Comparison of ENCODE assay signal across 1 cellular context in genomic region chr17:73798111-73798748, GRCh38.
TF ChIP-seq lines count a peak whose summit lies in the region.

No MANE protein-coding gene starts in this region.

TF ChIP-seq in HepG2, 621 proteins besides CTCF, POLR2A, EP300 and RAD21 (continued from another document and continues in another):
- TF ChIP-seq, protein P1, sequence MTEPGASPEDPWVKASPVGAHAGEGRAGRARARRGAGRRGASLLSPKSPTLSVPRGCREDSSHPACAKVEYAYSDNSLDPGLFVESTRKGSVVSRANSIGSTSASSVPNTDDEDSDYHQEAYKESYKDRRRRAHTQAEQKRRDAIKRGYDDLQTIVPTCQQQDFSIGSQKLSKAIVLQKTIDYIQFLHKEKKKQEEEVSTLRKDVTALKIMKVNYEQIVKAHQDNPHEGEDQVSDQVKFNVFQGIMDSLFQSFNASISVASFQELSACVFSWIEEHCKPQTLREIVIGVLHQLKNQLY (CRISPR knock-in tag; IDR thresholded peaks at IDR 0.05): peak; percentile 71; the same call in 1 of the 2 replicates
- TF ChIP-seq, protein P2, sequence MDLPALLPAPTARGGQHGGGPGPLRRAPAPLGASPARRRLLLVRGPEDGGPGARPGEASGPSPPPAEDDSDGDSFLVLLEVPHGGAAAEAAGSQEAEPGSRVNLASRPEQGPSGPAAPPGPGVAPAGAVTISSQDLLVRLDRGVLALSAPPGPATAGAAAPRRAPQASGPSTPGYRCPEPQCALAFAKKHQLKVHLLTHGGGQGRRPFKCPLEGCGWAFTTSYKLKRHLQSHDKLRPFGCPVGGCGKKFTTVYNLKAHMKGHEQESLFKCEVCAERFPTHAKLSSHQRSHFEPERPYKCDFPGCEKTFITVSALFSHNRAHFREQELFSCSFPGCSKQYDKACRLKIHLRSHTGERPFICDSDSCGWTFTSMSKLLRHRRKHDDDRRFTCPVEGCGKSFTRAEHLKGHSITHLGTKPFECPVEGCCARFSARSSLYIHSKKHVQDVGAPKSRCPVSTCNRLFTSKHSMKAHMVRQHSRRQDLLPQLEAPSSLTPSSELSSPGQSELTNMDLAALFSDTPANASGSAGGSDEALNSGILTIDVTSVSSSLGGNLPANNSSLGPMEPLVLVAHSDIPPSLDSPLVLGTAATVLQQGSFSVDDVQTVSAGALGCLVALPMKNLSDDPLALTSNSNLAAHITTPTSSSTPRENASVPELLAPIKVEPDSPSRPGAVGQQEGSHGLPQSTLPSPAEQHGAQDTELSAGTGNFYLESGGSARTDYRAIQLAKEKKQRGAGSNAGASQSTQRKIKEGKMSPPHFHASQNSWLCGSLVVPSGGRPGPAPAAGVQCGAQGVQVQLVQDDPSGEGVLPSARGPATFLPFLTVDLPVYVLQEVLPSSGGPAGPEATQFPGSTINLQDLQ (CRISPR knock-in tag; IDR thresholded peaks at IDR 0.05): no peak
- TF ChIP-seq MXI1 (IDR thresholded peaks at IDR 0.05; ENCODE audit: borderline replicate concordance, low read depth, low read length) (peak; percentile 71; the same call in 1 of the 3 replicates), ZNF564 (CRISPR knock-in tag; IDR thresholded peaks at IDR 0.05) (peak; percentile 86; the same call in 1 of the 2 replicates), ZBTB33 (CRISPR knock-in tag; IDR thresholded peaks at IDR 0.05) (peak; percentile 9; the same call in 1 of the 2 replicates), SMARCE1 (IDR thresholded peaks at IDR 0.05; ENCODE audit: borderline replicate concordance) (peak; percentile 66; the same call in 1 of the 2 replicates), PRDM10 (CRISPR knock-in tag; IDR thresholded peaks at IDR 0.05; ENCODE audit: low read depth) (peak; percentile 96), ZNF556 (CRISPR knock-in tag; IDR thresholded peaks at IDR 0.05; ENCODE audit: borderline replicate concordance) (no peak), ELF4 (CRISPR knock-in tag; IDR thresholded peaks at IDR 0.05; ENCODE audit: borderline replicate concordance) (peak; percentile 56; the same call in 1 of the 2 replicates), ZNF292 (CRISPR knock-in tag; IDR thresholded peaks at IDR 0.05; ENCODE audit: borderline replicate concordance, low read depth) (peak; percentile 78; the same call in 1 of the 2 replicates), SP5 (CRISPR knock-in tag; IDR thresholded peaks at IDR 0.05; ENCODE audit: borderline replicate concordance, low read depth) (no peak; the same call in 1 of the 2 replicates), IKZF1 (IDR thresholded peaks at IDR 0.05) (no peak), RFX1 (IDR thresholded peaks at IDR 0.05) (no peak), GPN1 (CRISPR knock-in tag; IDR thresholded peaks at IDR 0.05; ENCODE audit: borderline replicate concordance) (no peak), TEAD2 (CRISPR knock-in tag; IDR thresholded peaks at IDR 0.05) (no peak), MAFG (CRISPR knock-in tag; IDR thresholded peaks at IDR 0.05) (peak; percentile 96), YEATS2 (CRISPR knock-in tag; IDR thresholded peaks at IDR 0.05; ENCODE audit: borderline replicate concordance) (peak; percentile 69; the same call in 1 of the 2 replicates), ZNF446 (CRISPR knock-in tag; IDR thresholded peaks at IDR 0.05) (no peak), NR2F2 (IDR thresholded peaks at IDR 0.05; ENCODE audit: borderline replicate concordance, low read depth) (peak; percentile 67), ELF1 (CRISPR knock-in tag; IDR thresholded peaks at IDR 0.05) (no peak; the same call in 1 of the 2 replicates), ZNF713 (CRISPR knock-in tag; IDR thresholded peaks at IDR 0.05) (no peak), MAFF (IDR thresholded peaks at IDR 0.05; ENCODE audit: low read depth, low read length) (peak; percentile 94), SMAD9 (CRISPR knock-in tag; IDR thresholded peaks at IDR 0.05) (no peak), ZNF775 (CRISPR knock-in tag; IDR thresholded peaks at IDR 0.05; ENCODE audit: borderline replicate concordance) (no peak), NR3C1 (CRISPR knock-in tag; IDR thresholded peaks at IDR 0.05) (no peak), IKZF5 (CRISPR knock-in tag; IDR thresholded peaks at IDR 0.05) (peak; percentile 96), KDM2A (CRISPR knock-in tag; IDR thresholded peaks at IDR 0.05; ENCODE audit: borderline replicate concordance, low read depth) (0 out of 2 replicates have a peak, but pooled peaks have one; percentile 31), JUND (CRISPR knock-in tag; IDR thresholded peaks at IDR 0.05) (peak; percentile 92), ZFP41 (CRISPR knock-in tag; IDR thresholded peaks at IDR 0.05; ENCODE audit: borderline replicate concordance) (no peak), ZNF232 (CRISPR knock-in tag; IDR thresholded peaks at IDR 0.05; ENCODE audit: borderline replicate concordance) (0 out of 2 replicates have a peak, but pooled peaks have one; percentile 21), LCORL (IDR thresholded peaks at IDR 0.05) (peak; percentile 93; the same call in 1 of the 2 replicates), LCORL (CRISPR knock-in tag; IDR thresholded peaks at IDR 0.05) (peak; percentile 97), HOXD1 (CRISPR knock-in tag; IDR thresholded peaks at IDR 0.05) (peak; percentile 91), HMG20B (CRISPR knock-in tag; conservative IDR thresholded peaks at IDR 0.05) (peak; percentile 83), MEIS2 (CRISPR knock-in tag; IDR thresholded peaks at IDR 0.05) (peak; percentile 92), PAF1 (CRISPR knock-in tag; IDR thresholded peaks at IDR 0.05) (no peak)
- TF ChIP-seq, protein P3, sequence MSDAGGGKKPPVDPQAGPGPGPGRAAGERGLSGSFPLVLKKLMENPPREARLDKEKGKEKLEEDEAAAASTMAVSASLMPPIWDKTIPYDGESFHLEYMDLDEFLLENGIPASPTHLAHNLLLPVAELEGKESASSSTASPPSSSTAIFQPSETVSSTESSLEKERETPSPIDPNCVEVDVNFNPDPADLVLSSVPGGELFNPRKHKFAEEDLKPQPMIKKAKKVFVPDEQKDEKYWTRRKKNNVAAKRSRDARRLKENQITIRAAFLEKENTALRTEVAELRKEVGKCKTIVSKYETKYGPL (CRISPR knock-in tag; IDR thresholded peaks at IDR 0.05): no peak
- TF ChIP-seq, protein P4, sequence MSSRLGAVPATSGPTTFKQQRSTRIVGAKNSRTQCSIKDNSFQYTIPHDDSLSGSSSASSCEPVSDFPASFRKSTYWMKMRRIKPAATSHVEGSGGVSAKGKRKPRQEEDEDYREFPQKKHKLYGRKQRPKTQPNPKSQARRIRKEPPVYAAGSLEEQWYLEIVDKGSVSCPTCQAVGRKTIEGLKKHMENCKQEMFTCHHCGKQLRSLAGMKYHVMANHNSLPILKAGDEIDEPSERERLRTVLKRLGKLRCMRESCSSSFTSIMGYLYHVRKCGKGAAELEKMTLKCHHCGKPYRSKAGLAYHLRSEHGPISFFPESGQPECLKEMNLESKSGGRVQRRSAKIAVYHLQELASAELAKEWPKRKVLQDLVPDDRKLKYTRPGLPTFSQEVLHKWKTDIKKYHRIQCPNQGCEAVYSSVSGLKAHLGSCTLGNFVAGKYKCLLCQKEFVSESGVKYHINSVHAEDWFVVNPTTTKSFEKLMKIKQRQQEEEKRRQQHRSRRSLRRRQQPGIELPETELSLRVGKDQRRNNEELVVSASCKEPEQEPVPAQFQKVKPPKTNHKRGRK (CRISPR knock-in tag; IDR thresholded peaks at IDR 0.05): no peak
- TF ChIP-seq, protein P5, sequence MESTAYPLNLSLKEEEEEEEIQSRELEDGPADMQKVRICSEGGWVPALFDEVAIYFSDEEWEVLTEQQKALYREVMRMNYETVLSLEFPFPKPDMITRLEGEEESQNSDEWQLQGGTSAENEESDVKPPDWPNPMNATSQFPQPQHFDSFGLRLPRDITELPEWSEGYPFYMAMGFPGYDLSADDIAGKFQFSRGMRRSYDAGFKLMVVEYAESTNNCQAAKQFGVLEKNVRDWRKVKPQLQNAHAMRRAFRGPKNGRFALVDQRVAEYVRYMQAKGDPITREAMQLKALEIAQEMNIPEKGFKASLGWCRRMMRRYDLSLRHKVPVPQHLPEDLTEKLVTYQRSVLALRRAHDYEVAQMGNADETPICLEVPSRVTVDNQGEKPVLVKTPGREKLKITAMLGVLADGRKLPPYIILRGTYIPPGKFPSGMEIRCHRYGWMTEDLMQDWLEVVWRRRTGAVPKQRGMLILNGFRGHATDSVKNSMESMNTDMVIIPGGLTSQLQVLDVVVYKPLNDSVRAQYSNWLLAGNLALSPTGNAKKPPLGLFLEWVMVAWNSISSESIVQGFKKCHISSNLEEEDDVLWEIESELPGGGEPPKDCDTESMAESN (CRISPR knock-in tag; conservative IDR thresholded peaks at IDR 0.05): peak; percentile 83
- TF ChIP-seq, protein P6, sequence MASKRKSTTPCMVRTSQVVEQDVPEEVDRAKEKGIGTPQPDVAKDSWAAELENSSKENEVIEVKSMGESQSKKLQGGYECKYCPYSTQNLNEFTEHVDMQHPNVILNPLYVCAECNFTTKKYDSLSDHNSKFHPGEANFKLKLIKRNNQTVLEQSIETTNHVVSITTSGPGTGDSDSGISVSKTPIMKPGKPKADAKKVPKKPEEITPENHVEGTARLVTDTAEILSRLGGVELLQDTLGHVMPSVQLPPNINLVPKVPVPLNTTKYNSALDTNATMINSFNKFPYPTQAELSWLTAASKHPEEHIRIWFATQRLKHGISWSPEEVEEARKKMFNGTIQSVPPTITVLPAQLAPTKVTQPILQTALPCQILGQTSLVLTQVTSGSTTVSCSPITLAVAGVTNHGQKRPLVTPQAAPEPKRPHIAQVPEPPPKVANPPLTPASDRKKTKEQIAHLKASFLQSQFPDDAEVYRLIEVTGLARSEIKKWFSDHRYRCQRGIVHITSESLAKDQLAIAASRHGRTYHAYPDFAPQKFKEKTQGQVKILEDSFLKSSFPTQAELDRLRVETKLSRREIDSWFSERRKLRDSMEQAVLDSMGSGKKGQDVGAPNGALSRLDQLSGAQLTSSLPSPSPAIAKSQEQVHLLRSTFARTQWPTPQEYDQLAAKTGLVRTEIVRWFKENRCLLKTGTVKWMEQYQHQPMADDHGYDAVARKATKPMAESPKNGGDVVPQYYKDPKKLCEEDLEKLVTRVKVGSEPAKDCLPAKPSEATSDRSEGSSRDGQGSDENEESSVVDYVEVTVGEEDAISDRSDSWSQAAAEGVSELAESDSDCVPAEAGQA (IDR thresholded peaks at IDR 0.05; ENCODE audit: low read depth): no peak
- TF ChIP-seq, protein P6 (CRISPR knock-in tag; IDR thresholded peaks at IDR 0.05; ENCODE audit: borderline replicate concordance): peak; percentile 28; the same call in 1 of the 2 replicates
